ENCODE assay signal across 18 cellular contexts in the genomic region with DNA sequence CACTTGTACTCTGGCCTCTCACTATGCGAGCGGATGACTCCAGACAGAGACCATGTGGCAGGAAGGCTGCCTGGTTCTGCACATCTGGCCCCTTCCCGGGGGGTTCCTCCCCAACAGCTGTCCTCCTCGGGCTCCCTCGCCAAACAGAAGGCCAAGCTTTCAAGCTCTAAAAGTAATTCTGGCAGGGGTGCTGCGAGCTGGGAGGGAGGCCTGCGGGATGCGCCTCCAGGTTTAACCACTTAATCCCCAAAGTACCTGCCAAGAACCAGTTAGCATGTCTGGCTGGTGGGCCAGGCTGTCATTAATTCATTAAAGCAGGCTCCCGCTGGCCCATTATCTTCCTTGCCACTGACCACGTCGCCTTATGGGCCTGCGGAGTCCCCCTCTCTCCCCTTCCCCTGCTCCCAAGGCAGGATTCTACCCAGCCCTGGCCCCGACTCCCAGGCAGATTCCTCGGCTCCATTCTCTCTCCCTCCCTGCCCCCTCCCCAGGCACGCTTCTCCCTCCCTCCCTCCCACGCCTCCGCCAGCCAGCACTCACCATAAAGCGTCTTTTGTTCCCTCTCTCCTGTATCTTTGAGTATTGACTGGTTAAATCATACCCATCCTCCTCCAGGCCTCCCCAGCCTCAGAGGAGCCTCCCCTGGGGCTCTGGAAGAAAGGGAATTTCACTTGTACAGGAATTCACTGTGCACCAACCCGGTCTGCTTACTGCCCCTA. TPM values are rescaled to one million over a fixed set of nuclear protein-coding genes. Genes with fewer than 3 reads are reported as not detected.
A peak's percentile ranks its signal among the peaks of the same experiment; 100 is the strongest.
DNase-seq lines count a peak whose midpoint lies in the region; ATAC-seq, FAIRE-seq and TF ChIP-seq lines count a peak whose summit lies in the region.
"Had no signal": no experiment of that assay in that cellular context is flagged by ENCODE, and none has a peak within 500 bp of the region (broad histone marks: within the 10 kb centered on the region; RNA-seq: fewer than 3 reads in every experiment).

No MANE protein-coding gene starts in this region.

- peaks cover 59% of the 10 kb centered on the region for H3K27me3 Mint-ChIP-seq in WTC11 (ENCODE audit: low read depth)

- H3K4me1 ChIP-seq in HUES6 (ENCODE audit: control insufficient read depth, insufficient read depth, low read length) = peaks cover 22% of the 10 kb centered on the region

- peaks cover 6% of the 10 kb centered on the region for H3K9me3 Mint-ChIP-seq in WTC11

- POLR2A ChIA-PET in WTC11 (lab: Charles Lee) = interaction anchor here (0.6 to 1.1 kb wide), 2 partner anchors 9 to 50 kb away, joined by 3 to 4 read pairs; no protein-coding TSS in a partner anchor

- DNase-seq in WTC11 (ENCODE audit: low spot score) (peak; percentile 50), islet precursor cell (peak; percentile 97), sciatic nerve (ENCODE audit: low spot score) (no peak), DMS79 treated with DMSO at 0.1 percent for 48 hours (lab: John Stamatoyannopoulos, UW) (no peak), GM19239 (ENCODE audit: insufficient read length, low spot score) (no peak)
- DNase-seq: activated CD4-positive, alpha-beta T cell treated with anti-CD3 and anti-CD28 coated beads for 1 hour; activated naive CD4-positive, alpha-beta T cell treated with Interleukin-2 at 50 U/mL for 16 hours; cortex of kidney; DMS153; head of caudate nucleus; left colon; NCI-H187; stimulated activated CD4-positive, alpha-beta T cell treated with anti-CD3 and anti-CD28 coated beads, Interleukin-1b, Interleukin-23, amount 100 ng/mL, for 48 hours had no signal

- H3K4me3 ChIP-seq in HUES6 (ENCODE audit: low read depth, low read length) = peak overlapping the region; percentile 49

- H3K9ac ChIP-seq in HUES6 (ENCODE audit: low read length) = no peak overlapping the region

- H3K9me3 ChIP-seq in HUES6 (ENCODE audit: control insufficient read depth, insufficient read depth, low read depth, low read length) = peaks cover 6% of the 10 kb centered on the region

- H3K36me3 Mint-ChIP-seq in WTC11 = peaks cover 5% of the 10 kb centered on the region; the same call in 1 of the 2 replicates

- peak; percentile 21 for ATAC-seq in WTC11
- peak; percentile 28 for ATAC-seq in sciatic nerve
- no peak for ATAC-seq in GM21526 (IDR thresholded peaks at IDR 0.05; ENCODE audit: low FRiP score, unreplicated experiment)
- ATAC-seq: esophagus mucosa, left colon had no signal

- H3K27ac Mint-ChIP-seq in WTC11 = no peak overlapping the region
- H3K27ac Mint-ChIP-seq: B cell had no signal

- H3K27ac ChIP-seq in HUES6 (ENCODE audit: low read depth, low read length) = no peak overlapping the region

- peak overlapping the region; percentile 64 for H3K4me3 Mint-ChIP-seq in WTC11
- H3K4me3 Mint-ChIP-seq: B cell had no signal

- no peaks in the 10 kb centered on the region for H3K36me3 ChIP-seq in HUES6 (ENCODE audit: control insufficient read depth, insufficient read depth, low read length)

- H3K4me1 Mint-ChIP-seq in WTC11 = peaks cover 29% of the 10 kb centered on the region

- TF ChIP-seq CTCF in WTC11 (IDR thresholded peaks at IDR 0.05) = no peak

- intact Hi-C loops in sciatic nerve (cut with DNase I) = no loop called here

- CTCF ChIA-PET in WTC11 (lab: Charles Lee) = interaction anchor here (0.6 to 5.5 kb wide), 5 partner anchors 13 to 275 kb away, joined by 3 to 57 read pairs (median 3); no protein-coding TSS in a partner anchor

- no peak for FAIRE-seq in GM19239 (lab: Jason Lieb, UNC)

- peaks cover 72% of the 10 kb centered on the region for H3K27me3 ChIP-seq in HUES6 (ENCODE audit: control insufficient read depth, insufficient read depth, low read length)

TF ChIP-seq in WTC11, 78 proteins besides CTCF, POLR2A, EP300 and RAD21:
- TF ChIP-seq, protein P1, sequence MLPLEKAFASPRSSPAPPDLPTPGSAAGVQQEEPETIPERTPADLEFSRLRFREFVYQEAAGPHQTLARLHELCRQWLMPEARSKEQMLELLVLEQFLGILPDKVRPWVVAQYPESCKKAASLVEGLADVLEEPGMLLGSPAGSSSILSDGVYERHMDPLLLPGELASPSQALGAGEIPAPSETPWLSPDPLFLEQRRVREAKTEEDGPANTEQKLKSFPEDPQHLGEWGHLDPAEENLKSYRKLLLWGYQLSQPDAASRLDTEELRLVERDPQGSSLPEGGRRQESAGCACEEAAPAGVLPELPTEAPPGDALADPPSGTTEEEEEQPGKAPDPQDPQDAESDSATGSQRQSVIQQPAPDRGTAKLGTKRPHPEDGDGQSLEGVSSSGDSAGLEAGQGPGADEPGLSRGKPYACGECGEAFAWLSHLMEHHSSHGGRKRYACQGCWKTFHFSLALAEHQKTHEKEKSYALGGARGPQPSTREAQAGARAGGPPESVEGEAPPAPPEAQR (CRISPR knock-in tag; IDR thresholded peaks at IDR 0.05) = no peak
- TF ChIP-seq ZNF138 (CRISPR knock-in tag; conservative IDR thresholded peaks at IDR 0.05) = no peak
- TF ChIP-seq, protein P2, sequence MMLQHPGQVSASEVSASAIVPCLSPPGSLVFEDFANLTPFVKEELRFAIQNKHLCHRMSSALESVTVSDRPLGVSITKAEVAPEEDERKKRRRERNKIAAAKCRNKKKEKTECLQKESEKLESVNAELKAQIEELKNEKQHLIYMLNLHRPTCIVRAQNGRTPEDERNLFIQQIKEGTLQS (CRISPR knock-in tag; conservative IDR thresholded peaks at IDR 0.05) = no peak
- TF ChIP-seq, protein P3, sequence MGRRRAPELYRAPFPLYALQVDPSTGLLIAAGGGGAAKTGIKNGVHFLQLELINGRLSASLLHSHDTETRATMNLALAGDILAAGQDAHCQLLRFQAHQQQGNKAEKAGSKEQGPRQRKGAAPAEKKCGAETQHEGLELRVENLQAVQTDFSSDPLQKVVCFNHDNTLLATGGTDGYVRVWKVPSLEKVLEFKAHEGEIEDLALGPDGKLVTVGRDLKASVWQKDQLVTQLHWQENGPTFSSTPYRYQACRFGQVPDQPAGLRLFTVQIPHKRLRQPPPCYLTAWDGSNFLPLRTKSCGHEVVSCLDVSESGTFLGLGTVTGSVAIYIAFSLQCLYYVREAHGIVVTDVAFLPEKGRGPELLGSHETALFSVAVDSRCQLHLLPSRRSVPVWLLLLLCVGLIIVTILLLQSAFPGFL (CRISPR knock-in tag; IDR thresholded peaks at IDR 0.05; ENCODE audit: borderline replicate concordance) = no peak
- TF ChIP-seq, protein P4, sequence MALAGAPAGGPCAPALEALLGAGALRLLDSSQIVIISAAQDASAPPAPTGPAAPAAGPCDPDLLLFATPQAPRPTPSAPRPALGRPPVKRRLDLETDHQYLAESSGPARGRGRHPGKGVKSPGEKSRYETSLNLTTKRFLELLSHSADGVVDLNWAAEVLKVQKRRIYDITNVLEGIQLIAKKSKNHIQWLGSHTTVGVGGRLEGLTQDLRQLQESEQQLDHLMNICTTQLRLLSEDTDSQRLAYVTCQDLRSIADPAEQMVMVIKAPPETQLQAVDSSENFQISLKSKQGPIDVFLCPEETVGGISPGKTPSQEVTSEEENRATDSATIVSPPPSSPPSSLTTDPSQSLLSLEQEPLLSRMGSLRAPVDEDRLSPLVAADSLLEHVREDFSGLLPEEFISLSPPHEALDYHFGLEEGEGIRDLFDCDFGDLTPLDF (CRISPR knock-in tag; IDR thresholded peaks at IDR 0.05) = no peak
- TF ChIP-seq, protein P5, sequence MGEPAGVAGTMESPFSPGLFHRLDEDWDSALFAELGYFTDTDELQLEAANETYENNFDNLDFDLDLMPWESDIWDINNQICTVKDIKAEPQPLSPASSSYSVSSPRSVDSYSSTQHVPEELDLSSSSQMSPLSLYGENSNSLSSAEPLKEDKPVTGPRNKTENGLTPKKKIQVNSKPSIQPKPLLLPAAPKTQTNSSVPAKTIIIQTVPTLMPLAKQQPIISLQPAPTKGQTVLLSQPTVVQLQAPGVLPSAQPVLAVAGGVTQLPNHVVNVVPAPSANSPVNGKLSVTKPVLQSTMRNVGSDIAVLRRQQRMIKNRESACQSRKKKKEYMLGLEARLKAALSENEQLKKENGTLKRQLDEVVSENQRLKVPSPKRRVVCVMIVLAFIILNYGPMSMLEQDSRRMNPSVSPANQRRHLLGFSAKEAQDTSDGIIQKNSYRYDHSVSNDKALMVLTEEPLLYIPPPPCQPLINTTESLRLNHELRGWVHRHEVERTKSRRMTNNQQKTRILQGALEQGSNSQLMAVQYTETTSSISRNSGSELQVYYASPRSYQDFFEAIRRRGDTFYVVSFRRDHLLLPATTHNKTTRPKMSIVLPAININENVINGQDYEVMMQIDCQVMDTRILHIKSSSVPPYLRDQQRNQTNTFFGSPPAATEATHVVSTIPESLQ (CRISPR knock-in tag; IDR thresholded peaks at IDR 0.05) = no peak
- TF ChIP-seq FOXK1 (CRISPR knock-in tag; IDR thresholded peaks at IDR 0.05) = no peak
- TF ChIP-seq ZNF423 (CRISPR knock-in tag; IDR thresholded peaks at IDR 0.05) = 0 out of 2 replicates have a peak, but pooled peaks have one; percentile 38
- no peak for TF ChIP-seq NR3C1 (CRISPR knock-in tag; conservative IDR thresholded peaks at IDR 0.05; ENCODE audit: low read depth)
- TF ChIP-seq, protein P6, sequence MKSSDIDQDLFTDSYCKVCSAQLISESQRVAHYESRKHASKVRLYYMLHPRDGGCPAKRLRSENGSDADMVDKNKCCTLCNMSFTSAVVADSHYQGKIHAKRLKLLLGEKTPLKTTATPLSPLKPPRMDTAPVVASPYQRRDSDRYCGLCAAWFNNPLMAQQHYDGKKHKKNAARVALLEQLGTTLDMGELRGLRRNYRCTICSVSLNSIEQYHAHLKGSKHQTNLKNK (CRISPR knock-in tag; IDR thresholded peaks at IDR 0.05) = no peak
- TF ChIP-seq, protein P7, sequence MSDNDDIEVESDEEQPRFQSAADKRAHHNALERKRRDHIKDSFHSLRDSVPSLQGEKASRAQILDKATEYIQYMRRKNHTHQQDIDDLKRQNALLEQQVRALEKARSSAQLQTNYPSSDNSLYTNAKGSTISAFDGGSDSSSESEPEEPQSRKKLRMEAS (CRISPR knock-in tag; IDR thresholded peaks at IDR 0.05) = 0 out of 2 replicates have a peak, but pooled peaks have one; percentile 21

RNA-seq across cellular contexts. Expression of a gene that starts 4.9 kb away (rescaled TPM):
- 1.4 to 3.5 TPM (median 1.6 TPM) in 3 replicates for total RNA-seq in WTC11 (2021)
- 0.22 TPM for total RNA-seq in sciatic nerve
- total RNA-seq: T-helper 2 cell treated with Interferon-gamma antibody and Interleukin-4, amounts not matched to agents 100 ng/mL and 5 ng/mL, for 36 hours had no signal

RNA-seq across cellular contexts. Expression of a gene that starts 34.4 kb away (rescaled TPM):
- total RNA-seq in WTC11 (2021) (15.6 to 18.5 TPM (median 18.0 TPM) in 3 replicates), sciatic nerve (12.9 TPM)

Comparison
In these comparisons a context has a peak if more than half of its experiments do, and no peak if none do; other contexts are left out.
1. DNase-seq: peak in WTC11 (single experiment) and islet precursor cell (single experiment); none in sciatic nerve (single experiment), DMS79 treated with DMSO at 0.1 percent for 48 hours (single experiment) and GM19239 (single experiment).